Comparison of ENCODE assay signal across 8 cellular contexts in genomic region chr11:17277024-17277584, GRCh38. TPM values are rescaled to one million over a fixed set of nuclear protein-coding genes. Genes with fewer than 3 reads are reported as not detected.
A peak's percentile ranks its signal among the peaks of the same experiment; 100 is the strongest.
DNase-seq lines count a peak whose midpoint lies in the region; ATAC-seq and FAIRE-seq lines count a peak whose summit lies in the region.

No MANE protein-coding gene starts in this region.

- peak overlapping the region; percentile 70 to 87 for H3K27ac ChIP-seq in small intestine (ENCODE audit: low read depth in 1 of 2, low read length in 1 of 2)

- DNase-seq in DMS53 (lab: John Stamatoyannopoulos, UW) (peak; percentile 77), GM19239 (ENCODE audit: insufficient read length, low spot score) (no peak), NCI-H748 treated with DMSO at 0.1 percent for 48 hours (lab: John Stamatoyannopoulos, UW) (peak; percentile 40), brain pericyte (ENCODE audit: low read depth, low spot score) (peak; percentile 25), immature natural killer cell (peak; percentile 58 to 66 (median 58)), small intestine (peak; percentile 45)

- FAIRE-seq in GM19239 (lab: Jason Lieb, UNC) (peak; percentile 78), small intestine (lab: Jason Lieb, UNC) (no peak)

- H3K27ac Mint-ChIP-seq in immature natural killer cell, result peak overlapping the region; percentile 58 to 95 (median 82)

- H3K4me1 ChIP-seq in small intestine (ENCODE audit: control insufficient read depth in 2 of 2, insufficient read depth in 1 of 2, low read depth in 1 of 2, low read length in 1 of 2), result peaks cover 0 to 3% of the 10 kb centered on the region in 2 donors

- H3K4me1 Mint-ChIP-seq in immature natural killer cell, result peaks cover 34 to 35% of the 10 kb centered on the region in 2 donors

- H3K27me3 ChIP-seq in small intestine (ENCODE audit: control insufficient read depth in 2 of 2, insufficient read depth in 2 of 2, low read length in 2 of 2), result no peaks in the 10 kb centered on the region

- ATAC-seq in HG03280 (IDR thresholded peaks at IDR 0.05; ENCODE audit: unreplicated experiment) (peak; percentile 25), GM18858 (IDR thresholded peaks at IDR 0.05; ENCODE audit: unreplicated experiment) (no peak)

- H3K4me3 Mint-ChIP-seq in immature natural killer cell, result peak overlapping the region; percentile 75 to 96 (median 83)

- no peaks in the 10 kb centered on the region for H3K36me3 ChIP-seq in small intestine (ENCODE audit: control insufficient read depth in 2 of 2, insufficient read depth in 2 of 2, low read length in 2 of 2)

- no peaks in the 10 kb centered on the region for H3K9me3 Mint-ChIP-seq in immature natural killer cell

- no peaks in the 10 kb centered on the region for H3K9me3 ChIP-seq in small intestine (ENCODE audit: control insufficient read depth, low read depth)

- H3K27me3 Mint-ChIP-seq in immature natural killer cell (ENCODE audit: low read depth in 3 of 3), result peaks cover 4 to 14% (median 11%) of the 10 kb centered on the region in 3 donors

- peaks cover 0 to 3% (median 3%) of the 10 kb centered on the region in 3 donors for H3K36me3 Mint-ChIP-seq in immature natural killer cell

- H3K4me3 ChIP-seq in small intestine (ENCODE audit: low read depth in 1 of 2, low read length in 2 of 2), result peak overlapping the region; percentile 77 to 99

- 0% methylated on average over 17 of the region's 17 CpGs for WGBS in small intestine, 3 donors

RNA-seq across cellular contexts. Expression of gene NUCB2, which starts 0.6 kb away (rescaled TPM):
- 100 to 1,000 TPM; 157 to 180 (median 169) TPM for polyA plus RNA-seq in immature natural killer cell
- polyA plus RNA-seq in small intestine, result 10 to 100 TPM in 2 of 3 donors, 1 to 10 TPM in 1; 5.4 to 88.2 (median 14.6) TPM
